In the genomic region with DNA sequence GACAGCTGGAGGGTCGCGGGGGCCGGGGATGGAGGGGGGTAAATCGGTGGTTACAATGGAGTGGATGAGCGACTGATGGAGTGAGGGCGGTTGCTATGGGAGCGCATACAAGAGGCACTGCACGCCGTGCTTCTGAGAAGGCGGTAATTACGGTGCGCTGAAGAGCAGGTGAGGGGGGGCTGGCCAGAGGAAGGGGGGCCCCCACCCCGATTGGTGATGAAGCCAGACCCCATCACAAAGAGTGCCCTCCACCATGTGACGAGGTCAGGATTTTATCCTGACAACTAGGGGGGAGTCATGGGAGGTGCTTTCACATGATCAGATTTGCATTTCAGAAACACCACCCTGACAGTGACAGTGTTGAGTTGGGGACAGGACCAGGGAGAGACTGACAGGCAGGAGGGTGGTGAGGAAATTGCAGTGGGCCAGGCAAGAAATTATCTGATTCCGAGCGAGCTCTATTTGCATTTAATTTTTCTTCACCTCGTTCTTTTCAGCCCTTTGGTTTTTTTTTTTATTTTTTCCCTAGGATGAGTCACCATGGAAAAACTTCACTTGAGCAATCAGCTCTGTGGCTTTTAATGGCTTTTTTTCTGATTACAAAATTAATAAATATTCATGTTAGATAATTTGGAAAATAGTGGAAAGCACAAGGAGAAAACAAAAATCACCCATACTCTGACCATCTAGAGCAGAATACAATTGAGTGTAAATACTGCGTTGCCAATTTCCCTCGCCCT, we compare ENCODE assay signal across 8 cellular contexts. TPM values are rescaled to one million over a fixed set of nuclear protein-coding genes. Genes with fewer than 3 reads are reported as not detected.
DNase-seq lines count a peak whose midpoint lies in the region; ATAC-seq and TF ChIP-seq lines count a peak whose summit lies in the region.

No MANE protein-coding gene starts in this region.

- H3K27me3 ChIP-seq in GM23338 (ENCODE audit: insufficient read depth): no peaks in the 10 kb centered on the region
- no peaks in the 10 kb centered on the region for H3K27me3 ChIP-seq in Peyer's patch
- H3K27me3 ChIP-seq in skeletal muscle tissue (ENCODE audit: control insufficient read depth in 3 of 3, insufficient read depth in 3 of 3, low read length in 3 of 3): peaks cover 3 to 20% (median 12%) of the 10 kb centered on the region in 3 donors

- TF ChIP-seq CTCF in GM23338 (conservative IDR thresholded peaks at IDR 0.05; ENCODE audit: low read depth in 2 of 2) (no peak), Peyer's patch (IDR thresholded peaks at IDR 0.05) (no peak), fibroblast of villous mesenchyme (IDR thresholded peaks at IDR 0.05; ENCODE audit: insufficient read depth, low read depth, low read length) (no peak), GM13976 (IDR thresholded peaks at IDR 0.05; ENCODE audit: borderline replicate concordance, control extremely low read depth, extremely low read depth, insufficient read depth, missing control alignments) (no peak)

- H3K4me3 ChIP-seq in GM23338 (no peak overlapping the region), Peyer's patch (no peak overlapping the region), fibroblast of villous mesenchyme (ENCODE audit: low read depth, low read length) (no peak overlapping the region), skeletal muscle tissue (ENCODE audit: low read length in 3 of 3) (no peak overlapping the region)

- no peak for TF ChIP-seq POLR2A in Peyer's patch (IDR thresholded peaks at IDR 0.05)

- H3K4me1 Mint-ChIP-seq in GM23338: peaks cover 49% of the 10 kb centered on the region

- no peak for ATAC-seq in GM23338
- no peak for ATAC-seq in GM21723 (IDR thresholded peaks at IDR 0.05; ENCODE audit: unreplicated experiment)
- no peak for ATAC-seq in esophagus mucosa

- 0 out of 2 replicates have a peak overlapping the region, but pooled peaks have one; percentile 2 for H3K4me2 ChIP-seq in GM23338

- no peaks in the 10 kb centered on the region for H3K79me2 ChIP-seq in GM23338 (replicated peaks; ENCODE audit: insufficient read depth)

- H3K36me3 Mint-ChIP-seq in GM23338 (ENCODE audit: low read depth): no peaks in the 10 kb centered on the region; the same call in 2 of the 3 replicates

- peak overlapping the region; percentile 81 for H2AFZ ChIP-seq in GM23338

- no peak overlapping the region; the same call in 1 of the 2 replicates for H3K27ac Mint-ChIP-seq in GM23338

- in situ Hi-C loops in GM13976 (cut with MboI; ENCODE audit: low sequenced_read_pairs, unreplicated experiment): no loop called here

- peaks cover 5% of the 10 kb centered on the region; the same call in 1 of the 2 replicates for H3K9me2 ChIP-seq in GM23338 (ENCODE audit: insufficient read depth)

- H3K36me3 ChIP-seq in GM23338 (ENCODE audit: insufficient read depth): no peaks in the 10 kb centered on the region
- no peaks in the 10 kb centered on the region for H3K36me3 ChIP-seq in Peyer's patch
- H3K36me3 ChIP-seq in skeletal muscle tissue (ENCODE audit: control insufficient read depth in 3 of 3, insufficient read depth in 3 of 3, low read length in 3 of 3): no peaks in the 10 kb centered on the region

- DNase-seq in GM23338 (ENCODE audit: low spot score) (no peak), Peyer's patch (no peak), fibroblast of villous mesenchyme (ENCODE audit: low read depth) (peak; percentile 88), GM13976 (ENCODE audit: low spot score) (no peak), AML-193 (lab: John Stamatoyannopoulos, UW) (no peak)

- peaks cover 26% of the 10 kb centered on the region for H3K27me3 Mint-ChIP-seq in GM23338 (ENCODE audit: insufficient read depth, low read depth, poor library complexity)

- H3K9me3 ChIP-seq in Peyer's patch: no peaks in the 10 kb centered on the region
- H3K9me3 ChIP-seq in skeletal muscle tissue (ENCODE audit: control insufficient read depth in 3 of 3, low read length in 3 of 3): no peaks in the 10 kb centered on the region

- H3K4me1 ChIP-seq in GM23338 (ENCODE audit: insufficient read depth) (peaks cover 20% of the 10 kb centered on the region), Peyer's patch (peaks cover 0 to 3% (median 0%) of the 10 kb centered on the region in 4 donors), skeletal muscle tissue (ENCODE audit: control insufficient read depth in 3 of 3, insufficient read depth in 3 of 3, low read length in 3 of 3) (peaks cover 21 to 38% (median 34%) of the 10 kb centered on the region in 3 donors)

- H3K9ac ChIP-seq in skeletal muscle tissue (ENCODE audit: low read depth in 1 of 3, low read length in 3 of 3): peak overlapping the region in 1 of 3 donors; percentile 33

- no peak overlapping the region for H3K4me3 Mint-ChIP-seq in GM23338

- no peaks in the 10 kb centered on the region for H4K20me1 ChIP-seq in GM23338 (replicated peaks; ENCODE audit: insufficient read depth)

- H3K9me3 Mint-ChIP-seq in GM23338: 0 out of 3 replicates have a peak, but pooled peaks cover 3% of the 10 kb centered on the region

- no peaks in the 10 kb centered on the region for H3F3A ChIP-seq in GM23338 (replicated peaks; ENCODE audit: low read depth)

- no peak overlapping the region for H3K27ac ChIP-seq in GM23338 (ENCODE audit: low read depth)
- H3K27ac ChIP-seq in Peyer's patch: peak overlapping the region; percentile 12 to 67 (median 50)
- peak overlapping the region; percentile 68 for H3K27ac ChIP-seq in skeletal muscle tissue (ENCODE audit: low read depth, low read length)

TF ChIP-seq in GM23338, 12 proteins besides CTCF, POLR2A, EP300 and RAD21:
- TF ChIP-seq, protein P1, sequence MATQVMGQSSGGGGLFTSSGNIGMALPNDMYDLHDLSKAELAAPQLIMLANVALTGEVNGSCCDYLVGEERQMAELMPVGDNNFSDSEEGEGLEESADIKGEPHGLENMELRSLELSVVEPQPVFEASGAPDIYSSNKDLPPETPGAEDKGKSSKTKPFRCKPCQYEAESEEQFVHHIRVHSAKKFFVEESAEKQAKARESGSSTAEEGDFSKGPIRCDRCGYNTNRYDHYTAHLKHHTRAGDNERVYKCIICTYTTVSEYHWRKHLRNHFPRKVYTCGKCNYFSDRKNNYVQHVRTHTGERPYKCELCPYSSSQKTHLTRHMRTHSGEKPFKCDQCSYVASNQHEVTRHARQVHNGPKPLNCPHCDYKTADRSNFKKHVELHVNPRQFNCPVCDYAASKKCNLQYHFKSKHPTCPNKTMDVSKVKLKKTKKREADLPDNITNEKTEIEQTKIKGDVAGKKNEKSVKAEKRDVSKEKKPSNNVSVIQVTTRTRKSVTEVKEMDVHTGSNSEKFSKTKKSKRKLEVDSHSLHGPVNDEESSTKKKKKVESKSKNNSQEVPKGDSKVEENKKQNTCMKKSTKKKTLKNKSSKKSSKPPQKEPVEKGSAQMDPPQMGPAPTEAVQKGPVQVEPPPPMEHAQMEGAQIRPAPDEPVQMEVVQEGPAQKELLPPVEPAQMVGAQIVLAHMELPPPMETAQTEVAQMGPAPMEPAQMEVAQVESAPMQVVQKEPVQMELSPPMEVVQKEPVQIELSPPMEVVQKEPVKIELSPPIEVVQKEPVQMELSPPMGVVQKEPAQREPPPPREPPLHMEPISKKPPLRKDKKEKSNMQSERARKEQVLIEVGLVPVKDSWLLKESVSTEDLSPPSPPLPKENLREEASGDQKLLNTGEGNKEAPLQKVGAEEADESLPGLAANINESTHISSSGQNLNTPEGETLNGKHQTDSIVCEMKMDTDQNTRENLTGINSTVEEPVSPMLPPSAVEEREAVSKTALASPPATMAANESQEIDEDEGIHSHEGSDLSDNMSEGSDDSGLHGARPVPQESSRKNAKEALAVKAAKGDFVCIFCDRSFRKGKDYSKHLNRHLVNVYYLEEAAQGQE (IDR thresholded peaks at IDR 0.05; ENCODE audit: unreplicated experiment): no peak
- TF ChIP-seq, protein P2, sequence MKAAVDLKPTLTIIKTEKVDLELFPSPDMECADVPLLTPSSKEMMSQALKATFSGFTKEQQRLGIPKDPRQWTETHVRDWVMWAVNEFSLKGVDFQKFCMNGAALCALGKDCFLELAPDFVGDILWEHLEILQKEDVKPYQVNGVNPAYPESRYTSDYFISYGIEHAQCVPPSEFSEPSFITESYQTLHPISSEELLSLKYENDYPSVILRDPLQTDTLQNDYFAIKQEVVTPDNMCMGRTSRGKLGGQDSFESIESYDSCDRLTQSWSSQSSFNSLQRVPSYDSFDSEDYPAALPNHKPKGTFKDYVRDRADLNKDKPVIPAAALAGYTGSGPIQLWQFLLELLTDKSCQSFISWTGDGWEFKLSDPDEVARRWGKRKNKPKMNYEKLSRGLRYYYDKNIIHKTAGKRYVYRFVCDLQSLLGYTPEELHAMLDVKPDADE (IDR thresholded peaks at IDR 0.05): no peak
- TF ChIP-seq ZNF114 (CRISPR knock-in tag; IDR thresholded peaks at IDR 0.05) (no peak), STAT1 (IDR thresholded peaks at IDR 0.05; ENCODE audit: unreplicated experiment) (no peak), EZH2 (IDR thresholded peaks at IDR 0.05; ENCODE audit: low read depth, unreplicated experiment) (no peak), EZH2phosphoT487 (IDR thresholded peaks at IDR 0.05; ENCODE audit: unreplicated experiment) (no peak), POLR2AphosphoS5 (IDR thresholded peaks at IDR 0.05; ENCODE audit: low read depth) (no peak), ZNF331 (CRISPR knock-in tag; IDR thresholded peaks at IDR 0.05; ENCODE audit: low read depth) (no peak), NANOG (IDR thresholded peaks at IDR 0.05; ENCODE audit: borderline replicate concordance) (no peak)

RNA-seq across cellular contexts. Expression of a gene that starts 7.9 kb away (rescaled TPM):
- not detected in 2 replicates for total RNA-seq in GM23338 (2014; rRNA removed; shearing (Covaris generic))
- polyA plus RNA-seq in GM23338 (2016; fragmentation: Nextera tagmentation; extraction: Ambion mirVana): not detected in 2 replicates
- not detected for total RNA-seq in Peyer's patch
- not detected in 2 replicates for total RNA-seq in fibroblast of villous mesenchyme
- not detected for total RNA-seq in skeletal muscle tissue
- total RNA-seq in esophagus mucosa: not detected

RNA-seq across cellular contexts. Expression of a gene that starts 27.8 kb away (rescaled TPM):
- total RNA-seq in GM23338 (2014; rRNA removed; shearing (Covaris generic)): not detected in 2 replicates
- polyA plus RNA-seq in GM23338 (2016; fragmentation: Nextera tagmentation; extraction: Ambion mirVana): not detected in 2 replicates
- total RNA-seq in Peyer's patch (not detected), fibroblast of villous mesenchyme (0.32 and 0.86 TPM in 2 replicates), skeletal muscle tissue (2.6 TPM), esophagus mucosa (not detected)

RNA-seq across cellular contexts. Expression of a gene that starts 59.5 kb away (rescaled TPM):
- not detected in 2 replicates for total RNA-seq in GM23338 (2014; rRNA removed; shearing (Covaris generic))
- polyA plus RNA-seq in GM23338 (2016; fragmentation: Nextera tagmentation; extraction: Ambion mirVana): not detected in 2 replicates
- total RNA-seq in Peyer's patch (not detected), fibroblast of villous mesenchyme (22.5 and 90.2 TPM in 2 replicates), skeletal muscle tissue (2.1 TPM), esophagus mucosa (9.4 TPM)
